Comparison of ENCODE assay signal across 9 cellular contexts in the genomic region with DNA sequence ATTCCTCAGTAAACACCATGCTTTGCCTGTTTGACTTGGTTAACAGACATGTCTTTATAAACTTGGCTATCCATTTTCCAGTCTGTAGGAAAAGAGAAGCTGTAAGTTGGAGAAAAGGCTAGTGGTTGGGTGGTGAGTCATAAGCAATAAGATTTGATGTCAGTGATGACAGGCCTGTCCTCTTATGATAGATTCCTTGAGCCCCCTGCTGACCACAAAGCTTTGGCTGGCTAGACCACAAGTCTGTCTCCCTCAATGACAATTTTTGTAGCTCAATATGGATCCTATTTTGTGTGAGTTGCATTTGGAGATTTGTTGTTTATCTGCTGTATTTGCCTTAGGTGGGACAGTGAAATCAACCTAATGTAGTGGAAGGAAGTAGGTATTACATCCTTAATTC.
DNase-seq lines count a peak whose midpoint lies in the region; TF ChIP-seq lines count a peak whose summit lies in the region.
"Had no signal": no experiment of that assay in that cellular context is flagged by ENCODE, and none has a peak within 500 bp of the region (broad histone marks: within the 10 kb centered on the region; RNA-seq: fewer than 3 reads in every experiment).

No MANE protein-coding gene starts in this region.

- POLR2A ChIA-PET in MCF 10A (lab: Yijun Ruan, JAX) = interaction anchor here (0.6 to 0.9 kb wide), 2 partner anchors 9 to 18 kb away, joined by 3 read pairs; no protein-coding TSS in a partner anchor

- H3K9me3 ChIP-seq in breast epithelium = peaks cover 0 to 8% of the 10 kb centered on the region in 2 donors

- CTCF ChIA-PET in MCF 10A (lab: Yijun Ruan, JAX) = interaction anchor here (0.5 to 1.4 kb wide), 5 partner anchors 9 to 34 kb away, joined by 3 to 4 read pairs (median 4); no protein-coding TSS in a partner anchor

- H3K27me3 ChIP-seq in breast epithelium = no peaks in the 10 kb centered on the region

- H3K36me3 Mint-ChIP-seq in MCF 10A (ENCODE audit: insufficient read depth, unreplicated experiment) = peaks cover 51% of the 10 kb centered on the region
- peaks cover 43% of the 10 kb centered on the region for H3K36me3 Mint-ChIP-seq in dendritic cell treated with granulocyte-macrophage colony-stimulating factor and Interleukin-4, amounts not matched to agents 40 ng/mL and 50 ng/mL, for 4 days (ENCODE audit: low read depth)
- peaks cover 50% of the 10 kb centered on the region for H3K36me3 Mint-ChIP-seq in stimulated activated naive CD8-positive, alpha-beta T cell treated with anti-CD3 and anti-CD28 coated beads, Interleukin-15, Interleukin-2, amounts not matched to agents 100 ng/mL and 50 ng/mL, for 24 hours (ENCODE audit: low read depth)

- no peak overlapping the region for H3K4me3 Mint-ChIP-seq in MCF 10A (ENCODE audit: unreplicated experiment)
- H3K4me3 Mint-ChIP-seq in dendritic cell treated with granulocyte-macrophage colony-stimulating factor and Interleukin-4, amounts not matched to agents 40 ng/mL and 50 ng/mL, for 4 days = peak overlapping the region; percentile 13
- H3K4me3 Mint-ChIP-seq in stimulated activated naive CD8-positive, alpha-beta T cell treated with anti-CD3 and anti-CD28 coated beads, Interleukin-15, Interleukin-2, amounts not matched to agents 100 ng/mL and 50 ng/mL, for 24 hours = peak overlapping the region; percentile 45

- H3K27me3 Mint-ChIP-seq in MCF 10A (ENCODE audit: insufficient read depth, unreplicated experiment) = no peaks in the 10 kb centered on the region
- no peaks in the 10 kb centered on the region for H3K27me3 Mint-ChIP-seq in dendritic cell treated with granulocyte-macrophage colony-stimulating factor and Interleukin-4, amounts not matched to agents 40 ng/mL and 50 ng/mL, for 4 days
- H3K27me3 Mint-ChIP-seq in stimulated activated naive CD8-positive, alpha-beta T cell treated with anti-CD3 and anti-CD28 coated beads, Interleukin-15, Interleukin-2, amounts not matched to agents 100 ng/mL and 50 ng/mL, for 24 hours = no peaks in the 10 kb centered on the region

- H3K4me1 ChIP-seq in breast epithelium = peaks cover 0 to 4% of the 10 kb centered on the region in 2 donors

- H3K36me3 ChIP-seq in breast epithelium = peaks cover 5% of the 10 kb centered on the region

- no peaks in the 10 kb centered on the region for H3K9me3 Mint-ChIP-seq in MCF 10A (ENCODE audit: unreplicated experiment)
- no peaks in the 10 kb centered on the region for H3K9me3 Mint-ChIP-seq in dendritic cell treated with granulocyte-macrophage colony-stimulating factor and Interleukin-4, amounts not matched to agents 40 ng/mL and 50 ng/mL, for 4 days
- H3K9me3 Mint-ChIP-seq in stimulated activated naive CD8-positive, alpha-beta T cell treated with anti-CD3 and anti-CD28 coated beads, Interleukin-15, Interleukin-2, amounts not matched to agents 100 ng/mL and 50 ng/mL, for 24 hours = peaks cover 5% of the 10 kb centered on the region

- DNase-seq in MCF 10A (ENCODE audit: unreplicated experiment) (peak; percentile 24), breast epithelium (ENCODE audit: low spot score in 2 of 2) (no peak), RKO (ENCODE audit: low spot score) (peak; percentile 54), NCI-H2227 (lab: John Stamatoyannopoulos, UW; ENCODE audit: unreplicated experiment) (no peak), NCI-H1417 treated with DMSO at 0.1 percent for 48 hours (lab: John Stamatoyannopoulos, UW) (no peak), activated gamma-delta T cell treated with Interleukin-2 at 50 U/mL for 16 hours (no peak)
- DNase-seq: GF-D8 had no signal

- H3K27ac Mint-ChIP-seq in MCF 10A (ENCODE audit: low read depth, unreplicated experiment) = no peak overlapping the region
- peak overlapping the region; percentile 77 for H3K27ac Mint-ChIP-seq in dendritic cell treated with granulocyte-macrophage colony-stimulating factor and Interleukin-4, amounts not matched to agents 40 ng/mL and 50 ng/mL, for 4 days
- peak overlapping the region; percentile 73 for H3K27ac Mint-ChIP-seq in stimulated activated naive CD8-positive, alpha-beta T cell treated with anti-CD3 and anti-CD28 coated beads, Interleukin-15, Interleukin-2, amounts not matched to agents 100 ng/mL and 50 ng/mL, for 24 hours

- no peak overlapping the region for H3K27ac ChIP-seq in breast epithelium

- no peak overlapping the region for H3K4me3 ChIP-seq in breast epithelium

- intact Hi-C loops in MCF 10A (cut with micrococcal nuclease) (no loop called here), breast epithelium (cut with DNase I; ENCODE audit: low total_unique reads) (no loop called here)
- intact Hi-C loops in dendritic cell treated with granulocyte-macrophage colony-stimulating factor and Interleukin-4, amounts not matched to agents 40 ng/mL and 50 ng/mL, for 4 days (cut with micrococcal nuclease) = no loop called here

- TF ChIP-seq POLR2A in breast epithelium (IDR thresholded peaks at IDR 0.05) = no peak

- BruUV-seq in MCF 10A (replicated peaks; lab: Mats Ljungman, UMichigan) = no TSS peak

- TF ChIP-seq CTCF in MCF 10A (IDR thresholded peaks at IDR 0.05; ENCODE audit: unreplicated experiment) (no peak), breast epithelium (IDR thresholded peaks at IDR 0.05) (no peak)

- no peaks in the 10 kb centered on the region for H3K4me1 Mint-ChIP-seq in MCF 10A (ENCODE audit: insufficient read depth, unreplicated experiment)
- peaks cover 18% of the 10 kb centered on the region for H3K4me1 Mint-ChIP-seq in dendritic cell treated with granulocyte-macrophage colony-stimulating factor and Interleukin-4, amounts not matched to agents 40 ng/mL and 50 ng/mL, for 4 days (ENCODE audit: low read depth)
- H3K4me1 Mint-ChIP-seq in stimulated activated naive CD8-positive, alpha-beta T cell treated with anti-CD3 and anti-CD28 coated beads, Interleukin-15, Interleukin-2, amounts not matched to agents 100 ng/mL and 50 ng/mL, for 24 hours (ENCODE audit: low read depth) = peaks cover 30% of the 10 kb centered on the region

Comparison
In these comparisons a context has a peak if more than half of its experiments do, and no peak if none do; other contexts are left out.
1. DNase-seq: peak in MCF 10A (single experiment) and RKO (single experiment); none in breast epithelium (0 of 2), NCI-H2227 (single experiment), NCI-H1417 treated with DMSO at 0.1 percent for 48 hours (single experiment) and activated gamma-delta T cell treated with Interleukin-2 at 50 U/mL for 16 hours (single experiment).